Comparison of ENCODE assay signal across 8 cellular contexts in the genomic region with DNA sequence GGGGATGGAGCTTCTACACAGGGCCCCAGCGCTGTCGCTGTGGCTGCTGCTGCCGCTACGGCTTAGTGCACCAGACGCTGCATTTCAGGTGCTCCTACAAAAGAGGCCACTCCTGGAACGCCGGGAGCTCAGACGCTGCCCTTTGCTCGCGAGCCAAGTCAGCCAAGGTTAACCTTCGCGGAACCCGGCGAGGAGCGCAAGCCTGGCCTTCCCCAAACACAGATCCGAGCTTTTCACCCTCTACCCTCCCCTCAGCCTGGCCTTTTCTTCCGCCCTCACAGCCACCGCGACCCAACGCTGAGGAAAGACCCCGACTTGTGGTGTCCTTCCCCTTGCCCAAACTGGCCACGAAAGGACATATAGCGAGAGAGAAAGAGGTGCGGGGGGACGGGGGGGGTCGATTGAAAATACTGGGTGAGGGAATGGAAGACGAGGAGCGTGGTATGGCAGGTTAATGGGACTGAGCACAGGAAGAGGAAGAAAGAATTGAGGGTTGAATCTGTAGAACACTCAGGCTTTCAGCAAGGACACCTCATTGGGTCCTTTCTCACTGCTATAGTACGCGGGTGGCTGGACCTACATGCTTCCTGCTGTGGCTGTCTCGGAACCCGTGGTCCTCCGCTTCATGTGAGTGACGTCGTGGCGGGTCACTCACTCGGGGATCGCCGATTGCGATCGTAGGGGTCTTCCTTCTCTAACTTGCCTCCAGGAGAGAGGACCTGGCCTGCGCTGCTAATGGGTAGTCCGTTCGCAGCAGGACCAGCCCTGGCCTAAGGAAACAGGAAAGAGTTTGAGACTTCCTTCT. TPM values are rescaled to one million over a fixed set of nuclear protein-coding genes. Genes with fewer than 3 reads are reported as not detected.
A peak's percentile ranks its signal among the peaks of the same experiment; 100 is the strongest.
DNase-seq lines count a peak whose midpoint lies in the region; ATAC-seq and TF ChIP-seq lines count a peak whose summit lies in the region.

A gene (plus strand): TSS at position 583 of the 805 bp plus-strand sequence. CDS start 8,460 bp downstream, outside the sequence.
A gene (minus strand): TSS at position 242 of the 805 bp plus-strand sequence. CDS start 7,249 bp downstream, outside the sequence.

- no peaks in the 10 kb centered on the region for H3K27me3 ChIP-seq in heart right ventricle
- H3K27me3 ChIP-seq in upper lobe of left lung, result no peaks in the 10 kb centered on the region

- H3K4me3 ChIP-seq in heart right ventricle (peak within 1 kb of the TSS; percentile 74 to 93 (median 88)), upper lobe of left lung (peak within 1 kb of the TSS; percentile 62 to 84 (median 72))

- peak in 3 of 4 donors; percentile 44 to 88 (median 81) for TF ChIP-seq POLR2A in upper lobe of left lung (IDR thresholded peaks at IDR 0.05)

- TF ChIP-seq CTCF in GM13976 (IDR thresholded peaks at IDR 0.05; ENCODE audit: borderline replicate concordance, control extremely low read depth, extremely low read depth, insufficient read depth, missing control alignments), result no peak
- TF ChIP-seq CTCF in heart right ventricle (IDR thresholded peaks at IDR 0.05), result no peak
- no peak for TF ChIP-seq CTCF in upper lobe of left lung (IDR thresholded peaks at IDR 0.05)

- ATAC-seq in HG02852 (IDR thresholded peaks at IDR 0.05; ENCODE audit: unreplicated experiment) (peak; percentile 84), heart right ventricle (peak; percentile 96 to 99 (median 98)), upper lobe of left lung (ENCODE audit: low FRiP score in 2 of 2) (peak; percentile 99)

- intact Hi-C loops in heart right ventricle (cut with DNase I) (loop anchor here in 1 of 10 donors (5.0 kb wide), 1 partner anchor 51 kb away; a partner anchor contains a TSS), posterior cingulate gyrus (cut with DNase I) (no loop called here)

- WGBS in heart right ventricle, 2 donors, result 0 to 1% methylated on average over 44 of the region's 44 CpGs
- 0 to 1% methylated on average over 27 to 44 of the region's 44 CpGs for WGBS in upper lobe of left lung, 2 donors

- H3K9me3 ChIP-seq in heart right ventricle (no peaks in the 10 kb centered on the region), upper lobe of left lung (no peaks in the 10 kb centered on the region)

- in situ Hi-C loops in GM13976 (cut with MboI; ENCODE audit: low sequenced_read_pairs, unreplicated experiment), result no loop called here

- DNase-seq in GM13976 (ENCODE audit: low spot score) (peak; percentile 79), NCI-H1436 treated with DMSO at 0.1 percent for 48 hours (lab: John Stamatoyannopoulos, UW) (peak; percentile 76), T follicular helper cell (ENCODE audit: low read depth) (peak; percentile 82), amniotic epithelial cell (ENCODE audit: low read depth) (peak; percentile 87), heart right ventricle (peak; percentile 84 to 93), posterior cingulate gyrus (peak; percentile 83 to 98 (median 89)), upper lobe of left lung (peak; percentile 85 to 90)

- peak in 1 of 4 donors; percentile 50 for TF ChIP-seq EP300 in upper lobe of left lung (IDR thresholded peaks at IDR 0.05)

- H3K36me3 ChIP-seq in heart right ventricle (peaks cover 0 to 7% (median 0%) of the 10 kb centered on the region in 9 donors), upper lobe of left lung (peaks cover 0 to 9% (median 2%) of the 10 kb centered on the region in 4 donors)

- H3K4me1 ChIP-seq in heart right ventricle (peaks cover 4 to 52% (median 40%) of the 10 kb centered on the region in 9 donors), upper lobe of left lung (peaks cover 22 to 33% (median 24%) of the 10 kb centered on the region in 4 donors)

- peak within 1 kb of the TSS; percentile 86 to 97 (median 90) for H3K27ac ChIP-seq in heart right ventricle
- H3K27ac ChIP-seq in upper lobe of left lung, result peak within 1 kb of the TSS; percentile 91 to 98 (median 96)

RNA-seq across cellular contexts. Expression of the first gene that starts in this region (rescaled TPM):
- 10 to 100 TPM; 33.0 to 38.6 (median 36.0) TPM for total RNA-seq in heart right ventricle
- 10 to 100 TPM; 22.8 to 25.5 TPM for polyA plus RNA-seq in heart right ventricle
- 10 to 100 TPM in 5 of 6 donors, 1 to 10 TPM in 1; 9.4 to 38.5 (median 28.4) TPM for total RNA-seq in upper lobe of left lung

RNA-seq across cellular contexts. Expression of the second gene that starts in this region (rescaled TPM):
- total RNA-seq in heart right ventricle, result 10 to 100 TPM in 9 of 10 donors, 1 to 10 TPM in 1; 8.3 to 22.8 (median 18.4) TPM
- 1 to 10 TPM; 5.0 to 6.0 TPM for polyA plus RNA-seq in heart right ventricle
- 10 to 100 TPM; 24.8 to 54.5 (median 32.3) TPM for total RNA-seq in upper lobe of left lung

Comparison
In these comparisons a context has a peak if more than half of its experiments do, and no peak if none do; other contexts are left out.
1. Peak in every context shown above with its lines: DNase-seq, ATAC-seq, H3K4me3 ChIP-seq and H3K27ac ChIP-seq.